ENCODE assay signal across 10 cellular contexts in genomic region chr5:64165500-64166200, GRCh38. TPM values are rescaled to one million over a fixed set of nuclear protein-coding genes. Genes with fewer than 3 reads are reported as not detected.
DNase-seq lines count a peak whose midpoint lies in the region; ATAC-seq and TF ChIP-seq lines count a peak whose summit lies in the region.
"Had no signal": no experiment of that assay in that cellular context is flagged by ENCODE, and none has a peak within 500 bp of the region (broad histone marks: within the 10 kb centered on the region; RNA-seq: fewer than 3 reads in every experiment).

RNF180 (plus strand) TSS chr5:64165843; CDS start chr5:64200808, 34,965 bp downstream.

- ATAC-seq in left lung: peak; percentile 91
- ATAC-seq in stimulated activated naive CD8-positive, alpha-beta T cell treated with anti-CD3 and anti-CD28 coated beads, Interleukin-15, Interleukin-2, amounts not matched to agents 100 U/mL and 50 U/mL, for 24 hours: no peak

- no peaks in the 10 kb centered on the region for H3K9me3 ChIP-seq in left lung

- peak; percentile 35 for DNase-seq in NCI-H82 (lab: John Stamatoyannopoulos, UW)
- DNase-seq in NCI-H82 treated with DMSO at 0.1 percent for 48 hours (lab: John Stamatoyannopoulos, UW; ENCODE audit: unreplicated experiment): no peak
- peak; percentile 34 for DNase-seq in NCI-H1105 treated with DMSO at 0.1 percent for 48 hours (lab: John Stamatoyannopoulos, UW)
- DNase-seq in coronary artery (ENCODE audit: low spot score): no peak
- DNase-seq in left lung: peak; percentile 44 to 87
- peak; percentile 3 for DNase-seq in stimulated activated naive CD8-positive, alpha-beta T cell treated with anti-CD3 and anti-CD28 coated beads, Interleukin-15, Interleukin-2, amounts not matched to agents 100 U/mL and 50 U/mL, for 24 hours
- DNase-seq in HUDEP-2 (lab: John Stamatoyannopoulos, UW; ENCODE audit: unreplicated experiment in 76 of 76): no peak
- DNase-seq in stimulated activated CD4-positive, alpha-beta T cell treated with anti-CD3 and anti-CD28 coated beads, Interleukin-4, amount 100 ng/mL, for 24 hours: no peak
- DNase-seq: DND-41 had no signal

- H3K36me3 ChIP-seq in left lung: no peaks in the 10 kb centered on the region

- TF ChIP-seq CTCF in coronary artery (IDR thresholded peaks at IDR 0.05) (no peak), left lung (IDR thresholded peaks at IDR 0.05) (no peak)

- intact Hi-C loops in left lung (cut with DNase I): no loop called here

- H3K27me3 ChIP-seq in left lung: peaks cover 4 to 45% of the 10 kb centered on the region in 2 donors

- H3K4me1 ChIP-seq in left lung: peaks cover 0 to 3% of the 10 kb centered on the region in 2 donors

- H3K4me3 ChIP-seq in coronary artery (peak within 1 kb of the TSS; percentile 91), left lung (peak within 1 kb of the TSS; percentile 46 to 56)

- H3K27ac ChIP-seq in coronary artery: peak within 1 kb of the TSS; percentile 90 to 94
- H3K27ac ChIP-seq in left lung: peak within 1 kb of the TSS; percentile 75 to 79

RNA-seq across cellular contexts. Expression of gene RNF180, which starts in this region (rescaled TPM):
- total RNA-seq in left lung: 10 to 100 TPM; 12.4 to 14.6 TPM
- total RNA-seq: activated CD8-positive, alpha-beta memory T cell treated with anti-CD3 and anti-CD28 coated beads for 36 hours had no signal

Comparison
In these comparisons a context has a peak if more than half of its experiments do, and no peak if none do; other contexts are left out.
1. DNase-seq: peak in NCI-H82 (single experiment), NCI-H1105 treated with DMSO at 0.1 percent for 48 hours (single experiment), left lung (2 of 2) and stimulated activated naive CD8-positive, alpha-beta T cell treated with anti-CD3 and anti-CD28 coated beads, Interleukin-15, Interleukin-2, amounts not matched to agents 100 U/mL and 50 U/mL, for 24 hours (single experiment); none in NCI-H82 treated with DMSO at 0.1 percent for 48 hours (single experiment), coronary artery (single experiment), HUDEP-2 (0 of 76) and stimulated activated CD4-positive, alpha-beta T cell treated with anti-CD3 and anti-CD28 coated beads, Interleukin-4, amount 100 ng/mL, for 24 hours (single experiment).